12 cellular contexts compared by ENCODE assay signal in the genomic region with DNA sequence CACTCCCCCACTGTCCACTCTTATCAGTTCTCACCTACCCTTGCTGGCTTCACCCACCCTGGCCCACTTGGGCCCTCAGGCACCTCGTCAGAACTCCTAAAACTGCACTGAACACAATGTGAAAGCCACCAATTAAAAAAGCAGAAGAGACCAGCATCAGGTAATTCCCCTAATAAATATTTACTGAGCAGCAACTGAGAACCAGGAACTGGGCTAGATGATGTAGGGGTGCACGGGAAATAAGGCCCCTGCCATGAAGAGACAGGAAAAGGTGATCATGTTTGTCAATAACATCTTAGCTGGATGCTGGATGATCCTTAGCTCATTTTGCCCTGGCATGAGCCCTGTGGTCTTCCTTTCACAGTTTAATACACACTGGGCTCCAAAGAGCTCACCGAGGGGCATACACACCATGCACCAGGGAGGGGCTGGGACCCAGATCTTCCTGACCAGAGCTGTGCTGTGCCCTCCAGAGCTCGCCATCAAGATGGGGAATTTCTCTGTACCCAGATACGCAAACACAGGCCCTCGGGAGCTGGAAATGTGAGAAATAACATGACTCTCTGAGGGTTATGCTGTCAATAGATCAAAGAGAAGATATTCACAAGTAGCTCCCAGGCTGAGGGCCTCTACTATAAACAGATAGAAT.
DNase-seq lines count a peak whose midpoint lies in the region; ATAC-seq, FAIRE-seq and TF ChIP-seq lines count a peak whose summit lies in the region.
"Had no signal": no experiment of that assay in that cellular context is flagged by ENCODE, and none has a peak within 500 bp of the region (broad histone marks: within the 10 kb centered on the region; RNA-seq: fewer than 3 reads in every experiment).

No MANE protein-coding gene starts in this region.

- FAIRE-seq in kidney (lab: Jason Lieb, UNC) = no peak
- FAIRE-seq: endothelial cell of umbilical vein, islet of Langerhans had no signal

- no peaks in the 10 kb centered on the region for H3K4me1 ChIP-seq in CD4-positive, CD25-positive, alpha-beta regulatory T cell (ENCODE audit: control insufficient read depth, insufficient read depth, low read length, poor library complexity, severe bottlenecking)
- no peaks in the 10 kb centered on the region for H3K4me1 ChIP-seq in CD4-positive, alpha-beta memory T cell (ENCODE audit: insufficient read depth, low read length)
- no peaks in the 10 kb centered on the region for H3K4me1 ChIP-seq in aorta (ENCODE audit: control insufficient read depth in 1 of 2, insufficient read depth in 2 of 2, low read length in 2 of 2)
- H3K4me1 ChIP-seq in kidney (ENCODE audit: control insufficient read depth in 1 of 2, insufficient read depth in 1 of 2, low read depth in 1 of 2, low read length in 2 of 2) = no peaks in the 10 kb centered on the region

- DNase-seq in CD4-positive, CD25-positive, alpha-beta regulatory T cell = no peak
- no peak for DNase-seq in CD4-positive, alpha-beta memory T cell
- DNase-seq in aorta (no peak), kidney (no peak), NCI-H2081 (lab: John Stamatoyannopoulos, UW) (no peak)

- H3K27ac Mint-ChIP-seq in CD4-positive, CD25-positive, alpha-beta regulatory T cell = peak overlapping the region in 2 of 3 donors; percentile 11 to 53
- peak overlapping the region in 1 of 7 donors; percentile 35 for H3K27ac Mint-ChIP-seq in CD4-positive, alpha-beta memory T cell

- peaks cover 0 to 5% (median 0%) of the 10 kb centered on the region in 7 donors for H3K9me3 Mint-ChIP-seq in CD4-positive, CD25-positive, alpha-beta regulatory T cell
- H3K9me3 Mint-ChIP-seq in CD4-positive, alpha-beta memory T cell = peaks cover 0 to 5% (median 0%) of the 10 kb centered on the region in 8 donors

- POLR2A ChIA-PET in CD4-positive, alpha-beta memory T cell (lab: Charles Lee; ENCODE audit: partially characterized antibody) = no interaction called here

- ATAC-seq in CD4-positive, CD25-positive, alpha-beta regulatory T cell (ENCODE audit: low read depth in 2 of 2) = no peak
- ATAC-seq in GM19035 (IDR thresholded peaks at IDR 0.05; ENCODE audit: unreplicated experiment) (peak; percentile 96), HG02623 (IDR thresholded peaks at IDR 0.05; ENCODE audit: unreplicated experiment) (peak; percentile 94), HG03469 (IDR thresholded peaks at IDR 0.05; ENCODE audit: unreplicated experiment) (peak; percentile 87), aorta (ENCODE audit: low FRiP score) (no peak)

- no peaks in the 10 kb centered on the region for H3K36me3 ChIP-seq in CD4-positive, CD25-positive, alpha-beta regulatory T cell (ENCODE audit: control insufficient read depth, insufficient read depth, low read length)
- no peaks in the 10 kb centered on the region for H3K36me3 ChIP-seq in CD4-positive, alpha-beta memory T cell (ENCODE audit: insufficient read depth, low read length)
- no peaks in the 10 kb centered on the region for H3K36me3 ChIP-seq in aorta (ENCODE audit: control insufficient read depth in 1 of 2, insufficient read depth in 2 of 2, low read length in 1 of 2)
- no peaks in the 10 kb centered on the region for H3K36me3 ChIP-seq in kidney (ENCODE audit: control insufficient read depth in 1 of 2, insufficient read depth in 2 of 2, low read length in 2 of 2)

- H3K4me3 ChIP-seq in CD4-positive, CD25-positive, alpha-beta regulatory T cell (ENCODE audit: low read depth, low read length) = no peak overlapping the region
- no peak overlapping the region for H3K4me3 ChIP-seq in CD4-positive, alpha-beta memory T cell (ENCODE audit: low read length in 2 of 2)
- H3K4me3 ChIP-seq in aorta (ENCODE audit: low read length in 2 of 2) (no peak overlapping the region), kidney (ENCODE audit: low read length in 2 of 2) (no peak overlapping the region)

- TF ChIP-seq CTCF in kidney (IDR thresholded peaks at IDR 0.05; ENCODE audit: borderline replicate concordance, extremely low read depth, insufficient read depth) = no peak

- no peak overlapping the region for H3K27ac ChIP-seq in CD4-positive, CD25-positive, alpha-beta regulatory T cell (ENCODE audit: insufficient read depth, low read length, poor library complexity, severe bottlenecking)
- no peak overlapping the region for H3K27ac ChIP-seq in CD4-positive, alpha-beta memory T cell (ENCODE audit: low read depth, low read length)
- no peak overlapping the region for H3K27ac ChIP-seq in aorta (ENCODE audit: low read depth in 1 of 2, low read length in 2 of 2)
- H3K27ac ChIP-seq in kidney (ENCODE audit: low read depth in 2 of 2, low read length in 2 of 2) = no peak overlapping the region
- H3K27ac ChIP-seq: KMS-11, VCaP had no signal

- no peaks in the 10 kb centered on the region for H3K27me3 ChIP-seq in CD4-positive, CD25-positive, alpha-beta regulatory T cell (ENCODE audit: control insufficient read depth, insufficient read depth, low read length)
- no peaks in the 10 kb centered on the region for H3K27me3 ChIP-seq in CD4-positive, alpha-beta memory T cell (ENCODE audit: insufficient read depth, low read length)
- H3K27me3 ChIP-seq in aorta (ENCODE audit: control insufficient read depth in 1 of 2, insufficient read depth in 2 of 2, low read length in 1 of 2) = no peaks in the 10 kb centered on the region

- no peaks in the 10 kb centered on the region for H3K27me3 Mint-ChIP-seq in CD4-positive, CD25-positive, alpha-beta regulatory T cell
- H3K27me3 Mint-ChIP-seq in CD4-positive, alpha-beta memory T cell = no peaks in the 10 kb centered on the region

- no peaks in the 10 kb centered on the region for H3K36me3 Mint-ChIP-seq in CD4-positive, CD25-positive, alpha-beta regulatory T cell
- H3K36me3 Mint-ChIP-seq in CD4-positive, alpha-beta memory T cell = no peaks in the 10 kb centered on the region

- WGBS in aorta, 2 donors = 83 to 88% methylated on average over 6 of the region's 6 CpGs

- CTCF ChIA-PET in CD4-positive, alpha-beta memory T cell (lab: Charles Lee; ENCODE audit: partially characterized antibody) = interaction anchor here (1.4 kb wide), 1 partner anchor 29 kb away, joined by 4 read pairs; no protein-coding TSS in a partner anchor

- H3K9me3 ChIP-seq in CD4-positive, CD25-positive, alpha-beta regulatory T cell (ENCODE audit: control insufficient read depth in 2 of 2, low read length in 2 of 2) = no peaks in the 10 kb centered on the region
- no peaks in the 10 kb centered on the region for H3K9me3 ChIP-seq in CD4-positive, alpha-beta memory T cell (ENCODE audit: control insufficient read depth in 1 of 2, low read length in 2 of 2)
- H3K9me3 ChIP-seq in aorta (ENCODE audit: control insufficient read depth, low read length) = no peaks in the 10 kb centered on the region
- H3K9me3 ChIP-seq in kidney (ENCODE audit: control insufficient read depth in 1 of 2, low read length in 2 of 2) = no peaks in the 10 kb centered on the region

- intact Hi-C loops in CD4-positive, alpha-beta memory T cell (cut with micrococcal nuclease) = no loop called here
- intact Hi-C loops in aorta (cut with DNase I) = no loop called here
- intact Hi-C loops in kidney (cut with DNase I) = no loop called here

- H3K4me3 Mint-ChIP-seq in CD4-positive, CD25-positive, alpha-beta regulatory T cell = no peak overlapping the region
- no peak overlapping the region for H3K4me3 Mint-ChIP-seq in CD4-positive, alpha-beta memory T cell

- H3K9ac ChIP-seq in kidney (ENCODE audit: low read length in 2 of 2) = no peak overlapping the region
- H3K9ac ChIP-seq: KMS-11 had no signal

- peaks cover 0 to 16% (median 4%) of the 10 kb centered on the region in 4 donors for H3K4me1 Mint-ChIP-seq in CD4-positive, CD25-positive, alpha-beta regulatory T cell
- peaks cover 0 to 11% (median 4%) of the 10 kb centered on the region in 4 donors for H3K4me1 Mint-ChIP-seq in CD4-positive, alpha-beta memory T cell

Comparison
In these comparisons a context has a peak if more than half of its experiments do, and no peak if none do; other contexts are left out.
1. ATAC-seq: peak in GM19035 (single experiment), HG02623 (single experiment) and HG03469 (single experiment); none in CD4-positive, CD25-positive, alpha-beta regulatory T cell (0 of 2) and aorta (single experiment).